In genomic region chr14:68807987-68808386, GRCh38 we compare ENCODE assay signal across 17 cellular contexts. TPM values are rescaled to one million over a fixed set of nuclear protein-coding genes. Genes with fewer than 3 reads are reported as not detected.
DNase-seq lines count a peak whose midpoint lies in the region; ATAC-seq and TF ChIP-seq lines count a peak whose summit lies in the region.
"Had no signal": no experiment of that assay in that cellular context is flagged by ENCODE, and none has a peak within 500 bp of the region (broad histone marks: within the 10 kb centered on the region; RNA-seq: fewer than 3 reads in every experiment).

No MANE protein-coding gene starts in this region.

- CTCF ChIA-PET in CD4-positive, alpha-beta T cell (lab: Charles Lee), result no interaction called here

- H3K27ac ChIP-seq in CD4-positive, alpha-beta T cell (ENCODE audit: low read depth, low read length), result no peak overlapping the region
- H3K27ac ChIP-seq in SJCRH30, result peak overlapping the region; percentile 88
- H3K27ac ChIP-seq in smooth muscle cell (ENCODE audit: low read depth), result peak overlapping the region; percentile 70
- H3K27ac ChIP-seq: WERI-Rb-1 had no signal

- no peak for DNase-seq in CD4-positive, alpha-beta T cell
- DNase-seq in SJCRH30 (no peak), memory B cell (ENCODE audit: low spot score in 2 of 2) (no peak), smooth muscle cell (lab: John Stamatoyannopoulos, UW; ENCODE audit: unreplicated experiment) (no peak), NCI-H146 (lab: John Stamatoyannopoulos, UW) (no peak)
- no peak for DNase-seq in activated CD4-positive, alpha-beta T cell treated with anti-CD3 and anti-CD28 coated beads, Interleukin-2, amount 50 U/mL, for 1 hour
- no peak for DNase-seq in activated CD4-positive, CD25-positive, alpha-beta regulatory T cell treated with anti-CD3 and anti-CD28 coated beads, Interleukin-2, amount 50 U/mL, for 72 hours
- DNase-seq: activated CD8-positive, alpha-beta memory T cell treated with anti-CD3 and anti-CD28 coated beads, Interleukin-2, amount 10 ng/mL, durations not matched to agents 7 days and 5 days; activated naive CD4-positive, alpha-beta T cell treated with anti-CD3 and anti-CD28 coated beads, Interleukin-2, amount 50 U/mL, for 16 hours; KBM-7; NCI-H1417 treated with DMSO at 0.1 percent for 48 hours; right lobe of liver; stimulated activated naive CD8-positive, alpha-beta T cell treated with anti-CD3 and anti-CD28 coated beads, Interleukin-15, Interleukin-2, amounts not matched to agents 100 U/mL and 50 U/mL, for 24 hours; SW 1271; WERI-Rb-1 had no signal

- peaks cover 2% of the 10 kb centered on the region for H3K9me3 Mint-ChIP-seq in CD4-positive, alpha-beta T cell
- H3K9me3 Mint-ChIP-seq in memory B cell, result no peaks in the 10 kb centered on the region

- no peak overlapping the region for H3K9ac ChIP-seq in smooth muscle cell (ENCODE audit: low read depth)

- 83% methylated on average over 7 of the region's 7 CpGs for WGBS in smooth muscle cell (ENCODE audit: low lambda C conversion rate)

- H3K27me3 Mint-ChIP-seq in CD4-positive, alpha-beta T cell, result no peaks in the 10 kb centered on the region
- no peaks in the 10 kb centered on the region for H3K27me3 Mint-ChIP-seq in memory B cell
- H3K27me3 Mint-ChIP-seq: activated CD8-positive, alpha-beta memory T cell treated with anti-CD3 and anti-CD28 coated beads, Interleukin-2, amount 10 ng/mL, durations not matched to agents 7 days and 5 days had no signal

- H2AFZ ChIP-seq in smooth muscle cell (ENCODE audit: low read depth), result no peak overlapping the region

- peaks cover 13% of the 10 kb centered on the region for H3K4me1 ChIP-seq in SJCRH30
- H3K4me1 ChIP-seq in smooth muscle cell (ENCODE audit: low read depth), result peaks cover 10% of the 10 kb centered on the region
- H3K4me1 ChIP-seq: HAP-1 had no signal

- no peaks in the 10 kb centered on the region for H3K27me3 ChIP-seq in CD4-positive, alpha-beta T cell (ENCODE audit: control insufficient read depth, insufficient read depth, low read length)
- H3K27me3 ChIP-seq in SJCRH30, result no peaks in the 10 kb centered on the region
- H3K27me3 ChIP-seq in smooth muscle cell (ENCODE audit: low read depth), result no peaks in the 10 kb centered on the region
- H3K27me3 ChIP-seq: right lobe of liver had no signal

- H3K4me1 Mint-ChIP-seq in CD4-positive, alpha-beta T cell (ENCODE audit: low read depth), result peaks cover 58% of the 10 kb centered on the region
- peaks cover 36% of the 10 kb centered on the region for H3K4me1 Mint-ChIP-seq in memory B cell

- H3K36me3 ChIP-seq in SJCRH30 (no peaks in the 10 kb centered on the region), smooth muscle cell (ENCODE audit: low read depth) (no peaks in the 10 kb centered on the region)
- H3K36me3 ChIP-seq: HAP-1, right lobe of liver, WERI-Rb-1 had no signal

- H3K4me3 Mint-ChIP-seq in CD4-positive, alpha-beta T cell, result no peak overlapping the region
- no peak overlapping the region for H3K4me3 Mint-ChIP-seq in memory B cell
- H3K4me3 Mint-ChIP-seq: activated CD8-positive, alpha-beta memory T cell treated with anti-CD3 and anti-CD28 coated beads, Interleukin-2, amount 10 ng/mL, durations not matched to agents 7 days and 5 days had no signal

- POLR2A ChIA-PET in CD4-positive, alpha-beta T cell (lab: Charles Lee), result interaction anchor here (3.9 to 17.9 kb wide), 2 partner anchors 12 to 22 kb away, joined by 25 to 816 read pairs; partner anchors contain the start of gene ZFP36L1

- H3K36me3 Mint-ChIP-seq in CD4-positive, alpha-beta T cell (ENCODE audit: low read depth), result no peaks in the 10 kb centered on the region
- H3K36me3 Mint-ChIP-seq in memory B cell, result peaks cover 4% of the 10 kb centered on the region

- H3K4me2 ChIP-seq in smooth muscle cell, result no peak overlapping the region

- no peaks in the 10 kb centered on the region for H3K9me3 ChIP-seq in CD4-positive, alpha-beta T cell (ENCODE audit: control insufficient read depth, low read length)
- H3K9me3 ChIP-seq in SJCRH30 (replicated peaks) (peaks cover 17% of the 10 kb centered on the region), smooth muscle cell (replicated peaks; ENCODE audit: low read depth) (no peaks in the 10 kb centered on the region)
- H3K9me3 ChIP-seq: HAP-1, right lobe of liver had no signal

- H3K4me3 ChIP-seq in SJCRH30, result no peak overlapping the region
- H3K4me3 ChIP-seq in smooth muscle cell, result no peak overlapping the region
- H3K4me3 ChIP-seq: HAP-1, right lobe of liver had no signal

- TF ChIP-seq CTCF in CD4-positive, alpha-beta T cell (IDR thresholded peaks at IDR 0.05), result no peak
- no peak for TF ChIP-seq CTCF in smooth muscle cell (IDR thresholded peaks at IDR 0.05; ENCODE audit: borderline replicate concordance, insufficient read depth, poor library complexity, severe bottlenecking)

- H3K27ac Mint-ChIP-seq in CD4-positive, alpha-beta T cell, result peak overlapping the region; percentile 42
- peak overlapping the region; percentile 96 for H3K27ac Mint-ChIP-seq in memory B cell
- H3K27ac Mint-ChIP-seq: activated CD8-positive, alpha-beta memory T cell treated with anti-CD3 and anti-CD28 coated beads, Interleukin-2, amount 10 ng/mL, durations not matched to agents 7 days and 5 days had no signal

- no peak for ATAC-seq in CD4-positive, alpha-beta T cell (ENCODE audit: poor library complexity)
- no peak for ATAC-seq in memory B cell (ENCODE audit: low read depth)
- ATAC-seq in HG03135 (IDR thresholded peaks at IDR 0.05; ENCODE audit: unreplicated experiment), result no peak
- ATAC-seq: activated CD8-positive, alpha-beta memory T cell treated with anti-CD3 and anti-CD28 coated beads, Interleukin-2, amount 10 ng/mL, durations not matched to agents 7 days and 5 days; stimulated activated naive CD8-positive, alpha-beta T cell treated with anti-CD3 and anti-CD28 coated beads, Interleukin-15, Interleukin-2, amounts not matched to agents 100 U/mL and 50 U/mL, for 24 hours had no signal

- H4K20me1 ChIP-seq in smooth muscle cell (ENCODE audit: low read depth), result no peaks in the 10 kb centered on the region

- H3K79me2 ChIP-seq in smooth muscle cell (ENCODE audit: low read depth), result peaks cover 4% of the 10 kb centered on the region

- H3F3A ChIP-seq in smooth muscle cell (ENCODE audit: low read depth), result no peaks in the 10 kb centered on the region

- intact Hi-C loops in CD4-positive, alpha-beta T cell (cut with DNase I, micrococcal nuclease), result no loop called here

RNA-seq across cellular contexts. Expression of gene ZFP36L1, which starts 15.1 kb away (rescaled TPM):
- 100 to 1,000 TPM; 254 to 258 TPM for total RNA-seq in CD4-positive, alpha-beta T cell
- total RNA-seq in SJCRH30 (2014; rRNA removed; shearing (Covaris generic)), result 67.4 and 70.3 TPM in 2 replicates
- total RNA-seq in smooth muscle cell, result 133 and 166 TPM in 2 replicates
- polyA plus RNA-seq in smooth muscle cell, result 418 and 450 TPM in 2 replicates
